In genomic region chr11:66072518-66072917, GRCh38 we compare ENCODE assay signal across 13 cellular contexts. TPM values are rescaled to one million over a fixed set of nuclear protein-coding genes. Genes with fewer than 3 reads are reported as not detected.
DNase-seq lines count a peak whose midpoint lies in the region; ATAC-seq and TF ChIP-seq lines count a peak whose summit lies in the region.
"Had no signal": no experiment of that assay in that cellular context is flagged by ENCODE, and none has a peak within 500 bp of the region (broad histone marks: within the 10 kb centered on the region; RNA-seq: fewer than 3 reads in every experiment).

No MANE protein-coding gene starts in this region.

- POLR2A ChIA-PET in activated CD4-positive, alpha-beta memory T cell treated with anti-CD3 and anti-CD28 coated beads for 36 hours (lab: Charles Lee), result no interaction called here

- H3K4me1 Mint-ChIP-seq in activated CD4-positive, alpha-beta memory T cell treated with anti-CD3 and anti-CD28 coated beads for 36 hours (ENCODE audit: low read depth), result peaks cover 56% of the 10 kb centered on the region
- H3K4me1 Mint-ChIP-seq in memory B cell, result peaks cover 46% of the 10 kb centered on the region
- peaks cover 41% of the 10 kb centered on the region for H3K4me1 Mint-ChIP-seq in type B pancreatic cell (ENCODE audit: unreplicated experiment)

- ATAC-seq in Right ventricle myocardium superior (ENCODE audit: poor library complexity) (no peak), memory B cell (ENCODE audit: low read depth) (no peak), GM21529 (IDR thresholded peaks at IDR 0.05; ENCODE audit: unreplicated experiment) (no peak)
- ATAC-seq: left lobe of liver had no signal

- CTCF ChIA-PET in activated CD4-positive, alpha-beta memory T cell treated with anti-CD3 and anti-CD28 coated beads for 36 hours (lab: Charles Lee), result interaction anchor here (0.7 kb wide), 1 partner anchor 50 kb away, joined by 3 read pairs; no protein-coding TSS in a partner anchor

- peak overlapping the region; percentile 95 for H3K27ac Mint-ChIP-seq in activated CD4-positive, alpha-beta memory T cell treated with anti-CD3 and anti-CD28 coated beads for 36 hours
- H3K27ac Mint-ChIP-seq in memory B cell, result peak overlapping the region; percentile 22
- peak overlapping the region; percentile 88 for H3K27ac Mint-ChIP-seq in type B pancreatic cell

- H3K36me3 Mint-ChIP-seq in activated CD4-positive, alpha-beta memory T cell treated with anti-CD3 and anti-CD28 coated beads for 36 hours, result peaks cover 57% of the 10 kb centered on the region
- peaks cover 21% of the 10 kb centered on the region for H3K36me3 Mint-ChIP-seq in memory B cell
- H3K36me3 Mint-ChIP-seq in type B pancreatic cell, result peaks cover 24% of the 10 kb centered on the region

- no peaks in the 10 kb centered on the region for H3K9me3 Mint-ChIP-seq in activated CD4-positive, alpha-beta memory T cell treated with anti-CD3 and anti-CD28 coated beads for 36 hours
- H3K9me3 Mint-ChIP-seq in memory B cell (no peaks in the 10 kb centered on the region), type B pancreatic cell (no peaks in the 10 kb centered on the region)

- intact Hi-C loops in Right ventricle myocardium superior (cut with DNase I), result loop anchor here (5.0 kb wide), 1 partner anchor 55 kb away; no protein-coding TSS in a partner anchor
- intact Hi-C loops in activated CD4-positive, alpha-beta memory T cell treated with anti-CD3 and anti-CD28 coated beads for 36 hours (cut with micrococcal nuclease), result no loop called here

- peak overlapping the region in 1 of 2 donors; percentile 92 for H3K27ac ChIP-seq in right atrium auricular region

- TF ChIP-seq CTCF in right atrium auricular region (IDR thresholded peaks at IDR 0.05) (no peak), type B pancreatic cell (conservative IDR thresholded peaks at IDR 0.05) (no peak)

- no peaks in the 10 kb centered on the region for H3K27me3 Mint-ChIP-seq in activated CD4-positive, alpha-beta memory T cell treated with anti-CD3 and anti-CD28 coated beads for 36 hours
- H3K27me3 Mint-ChIP-seq in memory B cell, result no peaks in the 10 kb centered on the region
- no peaks in the 10 kb centered on the region for H3K27me3 Mint-ChIP-seq in type B pancreatic cell

- H3K9me3 ChIP-seq in right atrium auricular region, result no peaks in the 10 kb centered on the region

- H3K27me3 ChIP-seq in right atrium auricular region, result no peaks in the 10 kb centered on the region

- DNase-seq in right atrium auricular region (ENCODE audit: low spot score), result peak; percentile 43
- DNase-seq in Right ventricle myocardium superior, result no peak
- no peak for DNase-seq in activated CD4-positive, alpha-beta memory T cell treated with anti-CD3 and anti-CD28 coated beads for 36 hours
- no peak for DNase-seq in memory B cell (ENCODE audit: low spot score in 2 of 2)
- DNase-seq in type B pancreatic cell (ENCODE audit: extremely low spot score, unreplicated experiment), result no peak
- DNase-seq in T1000 (lab: John Stamatoyannopoulos, UW), result no peak
- DNase-seq in Ammon's horn (ENCODE audit: low spot score), result no peak
- DNase-seq: dermis blood vessel endothelial cell, NCI-H1930 had no signal

- H3K4me3 ChIP-seq in right atrium auricular region, result no peak overlapping the region

- H3K36me3 ChIP-seq in right atrium auricular region, result peaks cover 13% of the 10 kb centered on the region

- peak overlapping the region; percentile 97 for H3K4me3 Mint-ChIP-seq in activated CD4-positive, alpha-beta memory T cell treated with anti-CD3 and anti-CD28 coated beads for 36 hours
- H3K4me3 Mint-ChIP-seq in memory B cell (peak overlapping the region; percentile 96), type B pancreatic cell (peak overlapping the region; percentile 96)

- peaks cover 0 to 46% of the 10 kb centered on the region in 2 donors for H3K4me1 ChIP-seq in right atrium auricular region

RNA-seq across cellular contexts. Expression of gene PACS1, which starts 2.4 kb away (rescaled TPM):
- 10 to 100 TPM; 47.7 to 88.9 TPM for total RNA-seq in right atrium auricular region
- total RNA-seq in Right ventricle myocardium superior, result 46.5 TPM
- 10 to 100 TPM; 82.0 to 84.1 TPM for total RNA-seq in activated CD4-positive, alpha-beta memory T cell treated with anti-CD3 and anti-CD28 coated beads for 36 hours
- total RNA-seq in type B pancreatic cell (ENCODE audit: low replicate concordance), result 44.1 and 49.9 TPM in 2 replicates

RNA-seq across cellular contexts. Expression of gene SF3B2, which starts 20.4 kb away (rescaled TPM):
- total RNA-seq in right atrium auricular region (100 to 1,000 TPM in 1 of 2 donors, 10 to 100 TPM in 1; 62.5 to 111 TPM), Right ventricle myocardium superior (61.2 TPM), type B pancreatic cell (ENCODE audit: low replicate concordance) (192 and 210 TPM in 2 replicates)
- 100 to 1,000 TPM; 271 to 274 TPM for total RNA-seq in activated CD4-positive, alpha-beta memory T cell treated with anti-CD3 and anti-CD28 coated beads for 36 hours

RNA-seq across cellular contexts. Expression of gene GAL3ST3, which starts 23.6 kb away (rescaled TPM):
- total RNA-seq in right atrium auricular region (10 to 100 TPM; 22.7 to 29.0 TPM), Right ventricle myocardium superior (0.73 TPM), type B pancreatic cell (ENCODE audit: low replicate concordance) (3.7 TPM in 1 of 2 replicates, not detected in the other)
- total RNA-seq in activated CD4-positive, alpha-beta memory T cell treated with anti-CD3 and anti-CD28 coated beads for 36 hours, result not detected
- total RNA-seq: left lobe of liver, ureter had no signal

RNA-seq across cellular contexts. Expression of gene CATSPER1, which starts 46.2 kb away (rescaled TPM):
- total RNA-seq in right atrium auricular region (not detected), Right ventricle myocardium superior (not detected), type B pancreatic cell (ENCODE audit: low replicate concordance) (not detected in 2 replicates)
- not detected for total RNA-seq in activated CD4-positive, alpha-beta memory T cell treated with anti-CD3 and anti-CD28 coated beads for 36 hours
- total RNA-seq: frontal cortex, left lobe of liver, ureter had no signal

Comparison
In these comparisons a context has a peak if more than half of its experiments do, and no peak if none do; other contexts are left out.
1. H3K27ac Mint-ChIP-seq: peak in every context shown above with its lines; median percentile 95 in activated CD4-positive, alpha-beta memory T cell treated with anti-CD3 and anti-CD28 coated beads for 36 hours; 88 in type B pancreatic cell; 22 in memory B cell.